ENCODE assay signal across 1 cellular context in the genomic region with DNA sequence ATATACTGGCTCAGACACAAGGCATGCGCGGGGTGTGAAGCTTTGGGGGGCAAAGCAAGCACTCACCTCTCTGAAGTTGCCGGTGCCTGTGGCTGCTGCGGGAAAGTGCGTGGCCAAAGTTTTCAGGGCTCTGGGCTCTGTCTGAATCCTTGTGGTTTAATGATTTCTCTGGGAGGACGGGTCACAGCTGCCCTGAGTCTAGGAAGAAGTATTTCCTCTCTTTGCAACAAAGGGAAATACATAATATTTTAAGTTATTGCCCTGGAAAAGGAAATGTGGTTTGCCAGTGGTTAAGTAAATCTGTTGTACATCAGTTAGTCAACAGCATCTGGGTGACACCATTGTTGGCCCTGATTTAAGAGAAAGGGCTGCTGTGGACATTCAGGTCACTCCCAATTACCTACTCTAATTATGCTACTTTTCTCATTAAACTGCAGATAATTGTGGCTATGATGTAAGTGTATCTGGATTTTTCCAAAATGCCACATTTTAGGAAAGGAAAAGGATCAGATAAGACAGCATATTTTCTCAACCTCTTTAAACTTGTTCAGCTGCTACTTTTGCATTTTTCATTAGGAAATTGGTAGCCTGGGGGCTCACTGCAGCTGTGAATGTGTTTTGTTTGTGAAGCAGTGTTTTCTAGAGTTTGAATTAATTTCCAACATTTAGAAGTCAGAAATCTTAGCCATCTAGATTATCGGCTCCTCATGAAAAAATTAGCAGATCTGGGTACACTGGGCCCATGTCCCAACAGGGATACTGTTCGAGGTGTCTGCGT.
TF ChIP-seq lines count a peak whose summit lies in the region.

No MANE protein-coding gene starts in this region.

TF ChIP-seq in IMR-90, 13 proteins besides CTCF, POLR2A, EP300 and RAD21:
- TF ChIP-seq MAZ (IDR thresholded peaks at IDR 0.05; ENCODE audit: borderline replicate concordance, low read depth, low read length) (no peak), NFE2L2 (IDR thresholded peaks at IDR 0.05; ENCODE audit: low read depth, low read length) (no peak), RCOR1 (IDR thresholded peaks at IDR 0.05; ENCODE audit: insufficient replicate concordance, low read length) (no peak), CEBPB (IDR thresholded peaks at IDR 0.05; ENCODE audit: low read depth, low read length) (no peak), BHLHE40 (IDR thresholded peaks at IDR 0.05; ENCODE audit: low read depth, low read length) (no peak), MXI1 (IDR thresholded peaks at IDR 0.05; ENCODE audit: borderline replicate concordance, low read depth, low read length) (no peak), CHD1 (IDR thresholded peaks at IDR 0.05; ENCODE audit: low read depth, low read length) (no peak), RFX5 (IDR thresholded peaks at IDR 0.05; ENCODE audit: low read depth, low read length) (no peak), SMC3 (IDR thresholded peaks at IDR 0.05; ENCODE audit: low read depth, low read length) (no peak), FOS (IDR thresholded peaks at IDR 0.05; ENCODE audit: low read depth, low read length) (no peak), MAFK (IDR thresholded peaks at IDR 0.05; ENCODE audit: low read depth, low read length) (no peak)
- TF ChIP-seq, protein P1, sequence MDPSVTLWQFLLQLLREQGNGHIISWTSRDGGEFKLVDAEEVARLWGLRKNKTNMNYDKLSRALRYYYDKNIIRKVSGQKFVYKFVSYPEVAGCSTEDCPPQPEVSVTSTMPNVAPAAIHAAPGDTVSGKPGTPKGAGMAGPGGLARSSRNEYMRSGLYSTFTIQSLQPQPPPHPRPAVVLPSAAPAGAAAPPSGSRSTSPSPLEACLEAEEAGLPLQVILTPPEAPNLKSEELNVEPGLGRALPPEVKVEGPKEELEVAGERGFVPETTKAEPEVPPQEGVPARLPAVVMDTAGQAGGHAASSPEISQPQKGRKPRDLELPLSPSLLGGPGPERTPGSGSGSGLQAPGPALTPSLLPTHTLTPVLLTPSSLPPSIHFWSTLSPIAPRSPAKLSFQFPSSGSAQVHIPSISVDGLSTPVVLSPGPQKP (IDR thresholded peaks at IDR 0.05; ENCODE audit: borderline replicate concordance, low read depth, low read length), result no peak
- TF ChIP-seq, protein P2, sequence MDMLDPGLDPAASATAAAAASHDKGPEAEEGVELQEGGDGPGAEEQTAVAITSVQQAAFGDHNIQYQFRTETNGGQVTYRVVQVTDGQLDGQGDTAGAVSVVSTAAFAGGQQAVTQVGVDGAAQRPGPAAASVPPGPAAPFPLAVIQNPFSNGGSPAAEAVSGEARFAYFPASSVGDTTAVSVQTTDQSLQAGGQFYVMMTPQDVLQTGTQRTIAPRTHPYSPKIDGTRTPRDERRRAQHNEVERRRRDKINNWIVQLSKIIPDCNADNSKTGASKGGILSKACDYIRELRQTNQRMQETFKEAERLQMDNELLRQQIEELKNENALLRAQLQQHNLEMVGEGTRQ (IDR thresholded peaks at IDR 0.05; ENCODE audit: low read depth, low read length), result no peak
